ENCODE assay signal across 9 cellular contexts in genomic region chrX:111244238-111244750, GRCh38. TPM values are rescaled to one million over a fixed set of nuclear protein-coding genes. Genes with fewer than 3 reads are reported as not detected.
DNase-seq lines count a peak whose midpoint lies in the region; ATAC-seq and TF ChIP-seq lines count a peak whose summit lies in the region.
"Had no signal": no experiment of that assay in that cellular context is flagged by ENCODE, and none has a peak within 500 bp of the region (broad histone marks: within the 10 kb centered on the region; RNA-seq: fewer than 3 reads in every experiment).

No MANE protein-coding gene starts in this region.

- no peak for TF ChIP-seq POLR2A in upper lobe of left lung (IDR thresholded peaks at IDR 0.05)

- H3K4me1 ChIP-seq in SK-N-SH (ENCODE audit: control insufficient read depth in 1 of 2, insufficient read depth in 2 of 2, low read depth in 1 of 2, low read length in 1 of 2) (no peaks in the 10 kb centered on the region), OCI-LY1 (ENCODE audit: insufficient read depth, low read length, severe bottlenecking) (no peaks in the 10 kb centered on the region), upper lobe of left lung (no peaks in the 10 kb centered on the region)

- no peaks in the 10 kb centered on the region for H3K9me2 ChIP-seq in SK-N-SH
- H3K9me2 ChIP-seq in OCI-LY1 (ENCODE audit: low read depth, low read length) = no peaks in the 10 kb centered on the region

- H3K36me3 ChIP-seq in SK-N-SH (replicated peaks in 1 of 2; ENCODE audit: control insufficient read depth in 1 of 2, insufficient read depth in 2 of 2, low read length in 1 of 2) = no peaks in the 10 kb centered on the region
- no peaks in the 10 kb centered on the region for H3K36me3 ChIP-seq in OCI-LY1 (ENCODE audit: insufficient read depth, low read length)
- H3K36me3 ChIP-seq in upper lobe of left lung = no peaks in the 10 kb centered on the region

- TF ChIP-seq CTCF in SK-N-SH (IDR thresholded peaks at IDR 0.05) (peak; percentile 75), OCI-LY1 (IDR thresholded peaks at IDR 0.05; ENCODE audit: low read length) (peak; percentile 38; the same call in 1 of the 2 replicates), fibroblast of the aortic adventitia (IDR thresholded peaks at IDR 0.05; ENCODE audit: insufficient read depth, low read length) (peak; percentile 49), upper lobe of left lung (IDR thresholded peaks at IDR 0.05) (peak in 5 of 6 experiments; percentile 18 to 44 (median 38))

- POLR2A ChIA-PET in SK-N-SH (lab: Yijun Ruan, JAX) = no interaction called here

- H3K4me3 ChIP-seq in SK-N-SH (ENCODE audit: low read depth in 2 of 2, low read length in 1 of 2) (no peak overlapping the region), OCI-LY1 (ENCODE audit: low read depth, low read length, poor library complexity, severe bottlenecking) (no peak overlapping the region), fibroblast of the aortic adventitia (ENCODE audit: low read depth, low read length) (no peak overlapping the region), upper lobe of left lung (no peak overlapping the region)

- DNase-seq in SK-N-SH = peak; percentile 50
- DNase-seq in fibroblast of the aortic adventitia (ENCODE audit: low read depth) = peak; percentile 33
- DNase-seq in upper lobe of left lung = no peak
- no peak for DNase-seq in cortex of kidney (lab: John Stamatoyannopoulos, UW)
- no peak for DNase-seq in NCI-H187 treated with DMSO at 0.1 percent for 48 hours (lab: John Stamatoyannopoulos, UW)
- no peak for DNase-seq in activated CD4-positive, CD25-positive, alpha-beta regulatory T cell treated with anti-CD3 and anti-CD28 coated beads, Interleukin-2, amount 50 U/mL, for 72 hours

- H4K20me1 ChIP-seq in SK-N-SH (ENCODE audit: insufficient read depth) (no peaks in the 10 kb centered on the region), OCI-LY1 (ENCODE audit: insufficient read depth, low read length) (no peaks in the 10 kb centered on the region)

- ATAC-seq in SK-N-SH treated with all-trans-retinoic acid at 6 μM for 48 hours (no peak), upper lobe of left lung (ENCODE audit: low FRiP score in 2 of 2) (no peak)

- peak; percentile 81 for TF ChIP-seq RAD21 in SK-N-SH (IDR thresholded peaks at IDR 0.05; ENCODE audit: low read length)

- CTCF ChIA-PET in SK-N-SH (lab: Yijun Ruan, JAX) = interaction anchor here (0.6 to 2.5 kb wide), 35 partner anchors 10 to 1097 kb away, joined by 3 to 22 read pairs (median 4); partner anchors contain the start of gene DCX

- 8% methylated on average over 2 of the region's 2 CpGs for WGBS in SK-N-SH (ENCODE audit: low lambda C conversion rate)
- 34 to 53% methylated on average over 2 of the region's 2 CpGs for WGBS in upper lobe of left lung, 2 donors

- H3K9ac ChIP-seq in SK-N-SH = no peak overlapping the region
- H3K9ac ChIP-seq in OCI-LY1 (ENCODE audit: low read length) = no peak overlapping the region

- H3K27me3 ChIP-seq in SK-N-SH (ENCODE audit: insufficient read depth) = peaks cover 29% of the 10 kb centered on the region
- H3K27me3 ChIP-seq in OCI-LY1 (ENCODE audit: insufficient read depth, low read length) = no peaks in the 10 kb centered on the region
- H3K27me3 ChIP-seq in upper lobe of left lung = no peaks in the 10 kb centered on the region

- no peak overlapping the region for H3K4me2 ChIP-seq in SK-N-SH
- H3K4me2 ChIP-seq in OCI-LY1 (ENCODE audit: low read length) = no peak overlapping the region

- H3K9me3 ChIP-seq in SK-N-SH (no peaks in the 10 kb centered on the region), OCI-LY1 (ENCODE audit: low read length) (no peaks in the 10 kb centered on the region), upper lobe of left lung (no peaks in the 10 kb centered on the region)

- H3K27ac ChIP-seq in SK-N-SH (ENCODE audit: low read depth in 2 of 2, low read length in 1 of 2) = no peak overlapping the region
- no peak overlapping the region for H3K27ac ChIP-seq in OCI-LY1 (ENCODE audit: low read depth, low read length, poor library complexity, severe bottlenecking)
- no peak overlapping the region for H3K27ac ChIP-seq in upper lobe of left lung

- H3K79me2 ChIP-seq in SK-N-SH (ENCODE audit: insufficient read depth) = no peaks in the 10 kb centered on the region
- no peaks in the 10 kb centered on the region for H3K79me2 ChIP-seq in OCI-LY1 (ENCODE audit: insufficient read depth, low read length)

- no peaks in the 10 kb centered on the region for H3F3A ChIP-seq in SK-N-SH (replicated peaks; ENCODE audit: insufficient read depth)
- no peaks in the 10 kb centered on the region for H3F3A ChIP-seq in OCI-LY1 (ENCODE audit: insufficient read depth, low read length)

- H2AFZ ChIP-seq in SK-N-SH (ENCODE audit: low read depth) (no peak overlapping the region), OCI-LY1 (ENCODE audit: low read length) (no peak overlapping the region)

- no peak for TF ChIP-seq EP300 in SK-N-SH (IDR thresholded peaks at IDR 0.05; ENCODE audit: borderline replicate concordance in 1 of 2, low read depth in 1 of 2, low read length in 1 of 2)
- TF ChIP-seq EP300 in upper lobe of left lung (IDR thresholded peaks at IDR 0.05) = no peak

TF ChIP-seq in SK-N-SH, 30 proteins besides CTCF, POLR2A, EP300 and RAD21:
- TF ChIP-seq RXRA (IDR thresholded peaks at IDR 0.05; ENCODE audit: borderline replicate concordance, low read depth) = no peak
- TF ChIP-seq, protein P1, sequence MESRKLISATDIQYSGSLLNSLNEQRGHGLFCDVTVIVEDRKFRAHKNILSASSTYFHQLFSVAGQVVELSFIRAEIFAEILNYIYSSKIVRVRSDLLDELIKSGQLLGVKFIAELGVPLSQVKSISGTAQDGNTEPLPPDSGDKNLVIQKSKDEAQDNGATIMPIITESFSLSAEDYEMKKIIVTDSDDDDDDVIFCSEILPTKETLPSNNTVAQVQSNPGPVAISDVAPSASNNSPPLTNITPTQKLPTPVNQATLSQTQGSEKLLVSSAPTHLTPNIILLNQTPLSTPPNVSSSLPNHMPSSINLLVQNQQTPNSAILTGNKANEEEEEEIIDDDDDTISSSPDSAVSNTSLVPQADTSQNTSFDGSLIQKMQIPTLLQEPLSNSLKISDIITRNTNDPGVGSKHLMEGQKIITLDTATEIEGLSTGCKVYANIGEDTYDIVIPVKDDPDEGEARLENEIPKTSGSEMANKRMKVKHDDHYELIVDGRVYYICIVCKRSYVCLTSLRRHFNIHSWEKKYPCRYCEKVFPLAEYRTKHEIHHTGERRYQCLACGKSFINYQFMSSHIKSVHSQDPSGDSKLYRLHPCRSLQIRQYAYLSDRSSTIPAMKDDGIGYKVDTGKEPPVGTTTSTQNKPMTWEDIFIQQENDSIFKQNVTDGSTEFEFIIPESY (IDR thresholded peaks at IDR 0.05; ENCODE audit: borderline replicate concordance, low read depth) = no peak
- TF ChIP-seq SMC3 (IDR thresholded peaks at IDR 0.05; ENCODE audit: low read depth, low read length) = peak; percentile 49; the same call in 1 of the 2 replicates
TF ChIP-seq in SK-N-SH: peak in this region for 1.

TF ChIP-seq in SK-N-SH treated with all-trans-retinoic acid at 6 μM for 48 hours, 23 proteins besides CTCF, POLR2A, EP300 and RAD21:
- no peak for TF ChIP-seq ISL1 (CRISPR knock-in tag; IDR thresholded peaks at IDR 0.05)
- TF ChIP-seq BACH2 (CRISPR knock-in tag; IDR thresholded peaks at IDR 0.05; ENCODE audit: borderline replicate concordance) = no peak
- TF ChIP-seq, protein P2, sequence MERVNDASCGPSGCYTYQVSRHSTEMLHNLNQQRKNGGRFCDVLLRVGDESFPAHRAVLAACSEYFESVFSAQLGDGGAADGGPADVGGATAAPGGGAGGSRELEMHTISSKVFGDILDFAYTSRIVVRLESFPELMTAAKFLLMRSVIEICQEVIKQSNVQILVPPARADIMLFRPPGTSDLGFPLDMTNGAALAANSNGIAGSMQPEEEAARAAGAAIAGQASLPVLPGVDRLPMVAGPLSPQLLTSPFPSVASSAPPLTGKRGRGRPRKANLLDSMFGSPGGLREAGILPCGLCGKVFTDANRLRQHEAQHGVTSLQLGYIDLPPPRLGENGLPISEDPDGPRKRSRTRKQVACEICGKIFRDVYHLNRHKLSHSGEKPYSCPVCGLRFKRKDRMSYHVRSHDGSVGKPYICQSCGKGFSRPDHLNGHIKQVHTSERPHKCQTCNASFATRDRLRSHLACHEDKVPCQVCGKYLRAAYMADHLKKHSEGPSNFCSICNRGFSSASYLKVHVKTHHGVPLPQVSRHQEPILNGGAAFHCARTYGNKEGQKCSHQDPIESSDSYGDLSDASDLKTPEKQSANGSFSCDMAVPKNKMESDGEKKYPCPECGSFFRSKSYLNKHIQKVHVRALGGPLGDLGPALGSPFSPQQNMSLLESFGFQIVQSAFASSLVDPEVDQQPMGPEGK (CRISPR knock-in tag; IDR thresholded peaks at IDR 0.05; ENCODE audit: borderline replicate concordance) = no peak
- TF ChIP-seq TOX (CRISPR knock-in tag; IDR thresholded peaks at IDR 0.05; ENCODE audit: borderline replicate concordance) = no peak
- TF ChIP-seq ZFP30 (CRISPR knock-in tag; IDR thresholded peaks at IDR 0.05) = no peak
- no peak for TF ChIP-seq OSR1 (CRISPR knock-in tag; IDR thresholded peaks at IDR 0.05)
- no peak for TF ChIP-seq SNAI2 (CRISPR knock-in tag; IDR thresholded peaks at IDR 0.05)
- no peak for TF ChIP-seq POU6F1 (CRISPR knock-in tag; IDR thresholded peaks at IDR 0.05; ENCODE audit: borderline replicate concordance, low read depth)
- TF ChIP-seq CSDC2 (CRISPR knock-in tag; IDR thresholded peaks at IDR 0.05) = no peak
TF ChIP-seq in SK-N-SH treated with all-trans-retinoic acid at 6 μM for 48 hours: peak in this region for 0.

RNA-seq across cellular contexts. Expression of gene CAPN6, which starts 26.0 kb away (rescaled TPM):
- 0.02 TPM in 1 of 2 replicates, not detected in the other for polyA plus RNA-seq in SK-N-SH (2012; rRNA removed)
- not detected in 2 replicates for polyA plus RNA-seq in SK-N-SH (2012; cell fraction: cytosol; rRNA removed)
- not detected in 2 replicates for polyA plus RNA-seq in SK-N-SH (2012; cell fraction: nucleus; rRNA removed)
- total RNA-seq in fibroblast of the aortic adventitia (ENCODE audit: low replicate concordance) (not detected in 2 replicates), upper lobe of left lung (under 1 TPM in 4 of 6 donors, not detected in 2; 0.20 to 0.69 (median 0.43) TPM)
- total RNA-seq: T-helper 2 cell treated with Interferon-gamma antibody and Interleukin-4, amounts not matched to agents 100 ng/mL and 5 ng/mL, for 36 hours had no signal

Comparison
In these comparisons a context has a peak if more than half of its experiments do, and no peak if none do; other contexts are left out.
1. DNase-seq: peak in SK-N-SH (single experiment) and fibroblast of the aortic adventitia (single experiment); none in upper lobe of left lung (0 of 2), cortex of kidney (single experiment), NCI-H187 treated with DMSO at 0.1 percent for 48 hours (single experiment) and activated CD4-positive, CD25-positive, alpha-beta regulatory T cell treated with anti-CD3 and anti-CD28 coated beads, Interleukin-2, amount 50 U/mL, for 72 hours (single experiment).
2. Peak in every context shown above with its lines, with median percentiles within 50 percentile points of each other: CTCF ChIP-seq.